Comparison of ENCODE assay signal across 19 cellular contexts in genomic region chrX:118181030-118181429, GRCh38.
DNase-seq lines count a peak whose midpoint lies in the region; ATAC-seq and TF ChIP-seq lines count a peak whose summit lies in the region.
"Had no signal": no experiment of that assay in that cellular context is flagged by ENCODE, and none has a peak within 500 bp of the region (broad histone marks: within the 10 kb centered on the region; RNA-seq: fewer than 3 reads in every experiment).

No MANE protein-coding gene starts in this region.

- H3K9me3 ChIP-seq in GM23248 (ENCODE audit: low read depth) (no peaks in the 10 kb centered on the region), adipocyte (ENCODE audit: control insufficient read depth, low read length) (no peaks in the 10 kb centered on the region), colonic mucosa (no peaks in the 10 kb centered on the region), vagina (no peaks in the 10 kb centered on the region), lower lobe of right lung (no peaks in the 10 kb centered on the region)
- H3K9me3 ChIP-seq: BE2C, left lung had no signal

- H3K4me2 ChIP-seq in GM23248 (ENCODE audit: unreplicated experiment) = no peak overlapping the region

- in situ Hi-C loops in GM23248 (cut with MboI) = no loop called here

- H3K36me3 ChIP-seq in GM23248 (ENCODE audit: low read depth) (no peaks in the 10 kb centered on the region), adipocyte (ENCODE audit: control insufficient read depth, insufficient read depth, low read length, severe bottlenecking) (no peaks in the 10 kb centered on the region), rectal smooth muscle tissue (ENCODE audit: control insufficient read depth, insufficient read depth, low read length) (no peaks in the 10 kb centered on the region), colonic mucosa (no peaks in the 10 kb centered on the region), vagina (no peaks in the 10 kb centered on the region), lower lobe of right lung (no peaks in the 10 kb centered on the region)
- H3K36me3 ChIP-seq: BE2C, left lung, stomach had no signal

- intact Hi-C loops in colonic mucosa (cut with DNase I) (no loop called here), vagina (cut with DNase I) (loop anchor here (10.0 kb wide), 1 partner anchor 516 kb away; no protein-coding TSS in a partner anchor), lower lobe of right lung (cut with DNase I) (no loop called here)

- H3K9me2 ChIP-seq in GM23248 (ENCODE audit: insufficient read depth) = no peaks in the 10 kb centered on the region

- H3F3A ChIP-seq in GM23248 (ENCODE audit: insufficient read depth) = no peaks in the 10 kb centered on the region

- ATAC-seq in lower lobe of right lung = no peak
- ATAC-seq: K562 had no signal

- H3K4me1 ChIP-seq in GM23248 (ENCODE audit: insufficient read depth) (no peaks in the 10 kb centered on the region), adipocyte (ENCODE audit: control insufficient read depth, insufficient read depth, low read length) (peaks cover 3% of the 10 kb centered on the region), rectal smooth muscle tissue (ENCODE audit: control insufficient read depth, insufficient read depth, low read length) (peaks cover 4% of the 10 kb centered on the region), colonic mucosa (no peaks in the 10 kb centered on the region), vagina (no peaks in the 10 kb centered on the region), lower lobe of right lung (no peaks in the 10 kb centered on the region)
- H3K4me1 ChIP-seq: left lung, parathyroid adenoma, stomach had no signal

- TF ChIP-seq CTCF in fibroblast of pulmonary artery (IDR thresholded peaks at IDR 0.05; ENCODE audit: low read length, missing control alignments) (no peak), colonic mucosa (IDR thresholded peaks at IDR 0.05) (no peak), vagina (IDR thresholded peaks at IDR 0.05) (no peak), lower lobe of right lung (IDR thresholded peaks at IDR 0.05) (no peak)

- peak; percentile 5 for DNase-seq in GM23248
- DNase-seq in adipocyte (ENCODE audit: low read depth) = peak; percentile 12
- DNase-seq in fibroblast of pulmonary artery (ENCODE audit: low read depth) = peak; percentile 32
- no peak for DNase-seq in colonic mucosa
- DNase-seq in vagina (ENCODE audit: extremely low spot score in 2 of 2) = no peak
- DNase-seq in lower lobe of right lung = no peak
- DNase-seq in T-helper 1 cell = no peak
- DNase-seq: activated CD8-positive, alpha-beta memory T cell treated with anti-CD3 and anti-CD28 coated beads, Interleukin-2, amount 50 U/mL, for 4 hours; activated naive CD4-positive, alpha-beta T cell treated with anti-CD3 and anti-CD28 coated beads, Interleukin-2, amount 10 ng/mL, durations not matched to agents 7 days and 5 days; BE2C; DMS153; endodermal cell; left lung; NCI-H1105 treated with DMSO at 0.1 percent for 48 hours; SIG-M5; stomach had no signal

- no peaks in the 10 kb centered on the region for H3K27me3 ChIP-seq in GM23248 (replicated peaks; ENCODE audit: insufficient read depth)
- peaks cover 3% of the 10 kb centered on the region for H3K27me3 ChIP-seq in adipocyte (replicated peaks; ENCODE audit: control insufficient read depth, insufficient read depth, low read length)
- H3K27me3 ChIP-seq in rectal smooth muscle tissue (ENCODE audit: control insufficient read depth, insufficient read depth, low read length) = no peaks in the 10 kb centered on the region
- no peaks in the 10 kb centered on the region for H3K27me3 ChIP-seq in colonic mucosa
- no peaks in the 10 kb centered on the region for H3K27me3 ChIP-seq in vagina
- no peaks in the 10 kb centered on the region for H3K27me3 ChIP-seq in lower lobe of right lung (ENCODE audit: low read depth)
- H3K27me3 ChIP-seq: BE2C, left lung, stomach had no signal

- 4% methylated on average over 2 to 4 of the region's 4 CpGs for WGBS in GM23248 (ENCODE audit: low coverage in 1 of 2, low lambda C conversion rate in 2 of 2, missing lambda C conversion rate in 2 of 2), 2 experiments

- H4K20me1 ChIP-seq in GM23248 (ENCODE audit: insufficient read depth) = no peaks in the 10 kb centered on the region

- no peak for TF ChIP-seq POLR2A in vagina (IDR thresholded peaks at IDR 0.05)

- H3K4me3 ChIP-seq in GM23248 (no peak overlapping the region), adipocyte (ENCODE audit: low read length) (no peak overlapping the region), fibroblast of pulmonary artery (replicated peaks; ENCODE audit: low read depth, low read length) (no peak overlapping the region), rectal smooth muscle tissue (ENCODE audit: low read length) (no peak overlapping the region), colonic mucosa (no peak overlapping the region), vagina (no peak overlapping the region), lower lobe of right lung (no peak overlapping the region)
- H3K4me3 ChIP-seq: K562, left lung, stomach had no signal

- no peak overlapping the region for H3K27ac ChIP-seq in GM23248
- peak overlapping the region; percentile 15 for H3K27ac ChIP-seq in rectal smooth muscle tissue (ENCODE audit: low read depth, low read length)
- H3K27ac ChIP-seq in colonic mucosa = no peak overlapping the region
- H3K27ac ChIP-seq in vagina = no peak overlapping the region
- H3K27ac ChIP-seq in lower lobe of right lung = no peak overlapping the region
- H3K27ac ChIP-seq: left lung, parathyroid adenoma, stomach had no signal

- no peak overlapping the region for H2AFZ ChIP-seq in GM23248
- H2AFZ ChIP-seq: parathyroid adenoma had no signal

- no peaks in the 10 kb centered on the region for H3K79me2 ChIP-seq in GM23248 (ENCODE audit: insufficient read depth)
- H3K79me2 ChIP-seq: parathyroid adenoma had no signal

- no peak overlapping the region for H3K9ac ChIP-seq in GM23248
- H3K9ac ChIP-seq in adipocyte (ENCODE audit: low read length) = no peak overlapping the region
- no peak overlapping the region for H3K9ac ChIP-seq in rectal smooth muscle tissue (ENCODE audit: low read length)
- no peak overlapping the region for H3K9ac ChIP-seq in colonic mucosa (ENCODE audit: low read depth in 2 of 2, low read length in 2 of 2)
- H3K9ac ChIP-seq: parathyroid adenoma had no signal

Comparison
In these comparisons a context has a peak if more than half of its experiments do, and no peak if none do; other contexts are left out.
1. DNase-seq: peak in GM23248 (single experiment), adipocyte (single experiment) and fibroblast of pulmonary artery (single experiment); none in colonic mucosa (single experiment), vagina (0 of 2), lower lobe of right lung (single experiment) and T-helper 1 cell (0 of 5).